ENCODE assay signal across 18 cellular contexts in the genomic region with DNA sequence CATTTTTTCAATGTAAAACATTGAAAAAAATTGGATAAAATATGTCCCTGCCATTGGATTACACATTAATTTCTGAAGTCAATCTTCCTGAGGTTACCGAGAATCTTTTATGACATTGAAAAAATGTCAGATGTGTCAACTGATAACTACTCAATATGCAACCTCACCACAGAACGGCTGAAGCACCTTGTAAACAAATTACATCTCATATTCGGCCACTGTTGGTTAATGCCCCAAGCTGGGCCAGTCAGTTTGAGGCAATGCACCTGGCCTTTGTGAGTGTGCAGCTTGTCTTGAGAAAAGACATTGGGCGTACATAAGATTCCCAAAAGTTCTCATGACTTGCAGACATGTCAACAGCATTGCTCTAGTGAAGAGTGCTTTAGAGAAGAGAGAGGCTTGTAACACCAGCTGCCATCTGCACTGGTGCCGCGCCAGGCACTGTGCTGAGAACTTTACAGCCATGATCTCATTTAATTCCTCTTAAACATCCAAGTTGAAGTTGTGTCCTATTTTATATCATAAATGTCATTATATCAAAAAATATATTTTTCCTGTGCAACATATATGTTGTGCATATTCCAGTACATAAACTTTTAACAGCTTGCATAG.
"Had no signal": no experiment of that assay in that cellular context is flagged by ENCODE, and none has a peak within 500 bp of the region (broad histone marks: within the 10 kb centered on the region; RNA-seq: fewer than 3 reads in every experiment).

No MANE protein-coding gene starts in this region.

- H3K36me3 Mint-ChIP-seq: activated naive CD8-positive, alpha-beta T cell; naive thymus-derived CD8-positive, alpha-beta T cell; stimulated activated memory B cell treated with anti-CD40 and anti-IgM and Interleukin-4, amounts not matched to agents 10 μg/mL and 1 μg/mL and 100 μg/mL, for 72 hours; type B pancreatic cell; WTC11 had no signal

- H3K4me1 Mint-ChIP-seq: central memory CD8-positive, alpha-beta T cell; naive thymus-derived CD8-positive, alpha-beta T cell; stimulated activated memory B cell treated with anti-CD40 and anti-IgM and Interleukin-4, amounts not matched to agents 10 μg/mL and 1 μg/mL and 100 μg/mL, for 72 hours; WTC11 had no signal

- DNase-seq: activated naive CD4-positive, alpha-beta T cell; activated T-cell treated with anti-CD3 and anti-CD28 coated beads, Interleukin-2, amount 50 U/mL, for 1 hour; adrenal gland; dorsolateral prefrontal cortex; effector memory CD8-positive, alpha-beta T cell; naive thymus-derived CD8-positive, alpha-beta T cell; sigmoid colon; stimulated activated CD4-positive, alpha-beta T cell treated with anti-CD3 and anti-CD28 coated beads, Interleukin-15, amount 100 ng/mL, for 24 hours; T1000; testis had no signal

- H3K4me3 Mint-ChIP-seq: activated naive CD8-positive, alpha-beta T cell; central memory CD8-positive, alpha-beta T cell; effector memory CD8-positive, alpha-beta T cell; naive thymus-derived CD8-positive, alpha-beta T cell; stimulated activated memory B cell treated with anti-CD40 and anti-IgM and Interleukin-4, amounts not matched to agents 10 μg/mL and 1 μg/mL and 100 μg/mL, for 72 hours; type B pancreatic cell; WTC11 had no signal

- ATAC-seq: effector memory CD8-positive, alpha-beta T cell; left lobe of liver; naive thymus-derived CD8-positive, alpha-beta T cell; stimulated activated memory B cell treated with anti-CD40 and anti-IgM and Interleukin-4, amounts not matched to agents 10 μg/mL and 1 μg/mL and 100 μg/mL, for 72 hours; WTC11 had no signal

- H3K9me3 Mint-ChIP-seq: naive thymus-derived CD8-positive, alpha-beta T cell; stimulated activated memory B cell treated with anti-CD40 and anti-IgM and Interleukin-4, amounts not matched to agents 10 μg/mL and 1 μg/mL and 100 μg/mL, for 72 hours; type B pancreatic cell; WTC11 had no signal

- FAIRE-seq: colon, keratinocyte had no signal

- H3K27ac Mint-ChIP-seq: activated naive CD8-positive, alpha-beta T cell; effector memory CD8-positive, alpha-beta T cell; naive thymus-derived CD8-positive, alpha-beta T cell; stimulated activated memory B cell treated with anti-CD40 and anti-IgM and Interleukin-4, amounts not matched to agents 10 μg/mL and 1 μg/mL and 100 μg/mL, for 72 hours; type B pancreatic cell; WTC11 had no signal

- H3K27me3 Mint-ChIP-seq: activated naive CD8-positive, alpha-beta T cell; type B pancreatic cell had no signal
